In the genomic region with DNA sequence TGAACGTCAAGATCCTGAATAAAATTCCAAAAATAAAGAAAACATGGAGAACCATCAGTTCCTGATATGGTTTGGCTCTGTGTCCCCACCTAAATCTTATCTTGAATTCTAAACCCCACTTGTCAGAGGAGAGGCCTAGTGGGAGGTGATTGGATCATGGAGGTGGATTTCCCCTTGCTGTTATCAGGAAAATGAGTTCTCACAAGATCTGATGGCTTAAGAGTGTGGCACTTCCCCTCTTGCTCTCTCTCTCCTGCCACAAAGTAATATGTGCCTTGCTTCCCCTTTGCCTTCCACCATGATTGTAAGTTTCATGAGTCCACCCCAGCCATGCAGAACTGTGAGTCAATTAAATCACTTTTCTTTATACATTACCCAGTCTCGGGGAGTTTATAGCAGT, we compare ENCODE assay signal across 24 cellular contexts.
"Had no signal": no experiment of that assay in that cellular context is flagged by ENCODE, and none has a peak within 500 bp of the region (broad histone marks: within the 10 kb centered on the region; RNA-seq: fewer than 3 reads in every experiment).

No MANE protein-coding gene starts in this region.

- H3K27ac ChIP-seq: body of pancreas, hepatocyte, skin epidermis, uterus had no signal

- H3K9me3 ChIP-seq: body of pancreas, tibial nerve, uterus had no signal

- H3K4me2 ChIP-seq: hepatocyte had no signal

- DNase-seq: activated B cell treated with CpG ODN at 0.5 μM for 24 hours; activated CD4-positive, alpha-beta T cell treated with anti-CD3 and anti-CD28 coated beads for 48 hours; activated CD8-positive, alpha-beta T cell treated with anti-CD3 and anti-CD28 coated beads for 36 hours; activated effector memory CD4-positive, alpha-beta T cell treated with anti-CD3 and anti-CD28 coated beads, Interleukin-2, amount 50 U/mL, for 16 hours; activated T-cell treated with anti-CD3 and anti-CD28 coated beads, Interleukin-2, amount 50 U/mL, for 48 hours; amniotic stem cell; body of pancreas; caudate nucleus; islet precursor cell; naive thymus-derived CD8-positive, alpha-beta T cell; right cardiac atrium; stimulated activated CD4-positive, alpha-beta T cell treated with anti-CD3 and anti-CD28 coated beads, Interleukin-15, amount 100 ng/mL, for 24 hours; stimulated activated CD4-positive, alpha-beta T cell treated with anti-CD3 and anti-CD28 coated beads, Interleukin-4, amount 100 ng/mL, for 24 hours; stimulated activated naive CD4-positive, alpha-beta T cell treated with Interleukin-2 at 50 U/mL for 16 hours; substantia nigra; T1000; uterus had no signal

- H3K27me3 ChIP-seq: body of pancreas, hepatocyte, tibial nerve, uterus had no signal

- H3K79me2 ChIP-seq: hepatocyte had no signal

- ATAC-seq: activated CD8-positive, alpha-beta T cell treated with anti-CD3 and anti-CD28 coated beads for 36 hours; activated naive CD4-positive, alpha-beta T cell treated with anti-CD3 and anti-CD28 coated beads, Interleukin-2, amount 50 U/mL, for 72 hours; body of pancreas; esophagus mucosa; naive thymus-derived CD8-positive, alpha-beta T cell; right cardiac atrium had no signal

- FAIRE-seq: colon, endometrium had no signal

- H2AFZ ChIP-seq: hepatocyte had no signal

- H3K4me3 ChIP-seq: body of pancreas, hepatocyte, skin epidermis, tibial nerve, uterus had no signal

- H3K4me1 ChIP-seq: body of pancreas, uterus had no signal

- H3K36me3 ChIP-seq: tibial nerve, uterus had no signal
